ENCODE assay signal across 2 cellular contexts in the genomic region with DNA sequence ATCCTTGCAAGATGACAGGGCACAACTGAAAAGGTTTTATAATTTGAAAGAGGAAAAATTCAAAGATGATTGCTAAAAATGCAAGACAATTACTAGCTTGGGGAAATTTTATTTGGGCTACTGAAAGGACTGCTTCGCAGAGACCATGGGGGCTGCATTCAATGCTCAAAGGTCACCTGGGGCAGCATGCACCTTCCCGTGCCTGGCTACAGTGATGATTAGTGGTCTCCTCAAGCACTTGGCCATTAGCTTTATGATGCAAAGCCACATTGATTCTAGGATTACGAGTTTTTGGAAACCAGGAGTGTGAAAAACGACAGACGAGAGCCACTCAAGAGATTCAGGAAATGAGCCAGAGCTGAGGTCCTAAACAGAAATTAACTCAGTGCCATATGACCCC.
TF ChIP-seq lines count a peak whose summit lies in the region.

No MANE protein-coding gene starts in this region.

TF ChIP-seq in GM23338, 12 proteins besides CTCF, POLR2A, EP300 and RAD21 (continued from another document):
- TF ChIP-seq, protein P1, sequence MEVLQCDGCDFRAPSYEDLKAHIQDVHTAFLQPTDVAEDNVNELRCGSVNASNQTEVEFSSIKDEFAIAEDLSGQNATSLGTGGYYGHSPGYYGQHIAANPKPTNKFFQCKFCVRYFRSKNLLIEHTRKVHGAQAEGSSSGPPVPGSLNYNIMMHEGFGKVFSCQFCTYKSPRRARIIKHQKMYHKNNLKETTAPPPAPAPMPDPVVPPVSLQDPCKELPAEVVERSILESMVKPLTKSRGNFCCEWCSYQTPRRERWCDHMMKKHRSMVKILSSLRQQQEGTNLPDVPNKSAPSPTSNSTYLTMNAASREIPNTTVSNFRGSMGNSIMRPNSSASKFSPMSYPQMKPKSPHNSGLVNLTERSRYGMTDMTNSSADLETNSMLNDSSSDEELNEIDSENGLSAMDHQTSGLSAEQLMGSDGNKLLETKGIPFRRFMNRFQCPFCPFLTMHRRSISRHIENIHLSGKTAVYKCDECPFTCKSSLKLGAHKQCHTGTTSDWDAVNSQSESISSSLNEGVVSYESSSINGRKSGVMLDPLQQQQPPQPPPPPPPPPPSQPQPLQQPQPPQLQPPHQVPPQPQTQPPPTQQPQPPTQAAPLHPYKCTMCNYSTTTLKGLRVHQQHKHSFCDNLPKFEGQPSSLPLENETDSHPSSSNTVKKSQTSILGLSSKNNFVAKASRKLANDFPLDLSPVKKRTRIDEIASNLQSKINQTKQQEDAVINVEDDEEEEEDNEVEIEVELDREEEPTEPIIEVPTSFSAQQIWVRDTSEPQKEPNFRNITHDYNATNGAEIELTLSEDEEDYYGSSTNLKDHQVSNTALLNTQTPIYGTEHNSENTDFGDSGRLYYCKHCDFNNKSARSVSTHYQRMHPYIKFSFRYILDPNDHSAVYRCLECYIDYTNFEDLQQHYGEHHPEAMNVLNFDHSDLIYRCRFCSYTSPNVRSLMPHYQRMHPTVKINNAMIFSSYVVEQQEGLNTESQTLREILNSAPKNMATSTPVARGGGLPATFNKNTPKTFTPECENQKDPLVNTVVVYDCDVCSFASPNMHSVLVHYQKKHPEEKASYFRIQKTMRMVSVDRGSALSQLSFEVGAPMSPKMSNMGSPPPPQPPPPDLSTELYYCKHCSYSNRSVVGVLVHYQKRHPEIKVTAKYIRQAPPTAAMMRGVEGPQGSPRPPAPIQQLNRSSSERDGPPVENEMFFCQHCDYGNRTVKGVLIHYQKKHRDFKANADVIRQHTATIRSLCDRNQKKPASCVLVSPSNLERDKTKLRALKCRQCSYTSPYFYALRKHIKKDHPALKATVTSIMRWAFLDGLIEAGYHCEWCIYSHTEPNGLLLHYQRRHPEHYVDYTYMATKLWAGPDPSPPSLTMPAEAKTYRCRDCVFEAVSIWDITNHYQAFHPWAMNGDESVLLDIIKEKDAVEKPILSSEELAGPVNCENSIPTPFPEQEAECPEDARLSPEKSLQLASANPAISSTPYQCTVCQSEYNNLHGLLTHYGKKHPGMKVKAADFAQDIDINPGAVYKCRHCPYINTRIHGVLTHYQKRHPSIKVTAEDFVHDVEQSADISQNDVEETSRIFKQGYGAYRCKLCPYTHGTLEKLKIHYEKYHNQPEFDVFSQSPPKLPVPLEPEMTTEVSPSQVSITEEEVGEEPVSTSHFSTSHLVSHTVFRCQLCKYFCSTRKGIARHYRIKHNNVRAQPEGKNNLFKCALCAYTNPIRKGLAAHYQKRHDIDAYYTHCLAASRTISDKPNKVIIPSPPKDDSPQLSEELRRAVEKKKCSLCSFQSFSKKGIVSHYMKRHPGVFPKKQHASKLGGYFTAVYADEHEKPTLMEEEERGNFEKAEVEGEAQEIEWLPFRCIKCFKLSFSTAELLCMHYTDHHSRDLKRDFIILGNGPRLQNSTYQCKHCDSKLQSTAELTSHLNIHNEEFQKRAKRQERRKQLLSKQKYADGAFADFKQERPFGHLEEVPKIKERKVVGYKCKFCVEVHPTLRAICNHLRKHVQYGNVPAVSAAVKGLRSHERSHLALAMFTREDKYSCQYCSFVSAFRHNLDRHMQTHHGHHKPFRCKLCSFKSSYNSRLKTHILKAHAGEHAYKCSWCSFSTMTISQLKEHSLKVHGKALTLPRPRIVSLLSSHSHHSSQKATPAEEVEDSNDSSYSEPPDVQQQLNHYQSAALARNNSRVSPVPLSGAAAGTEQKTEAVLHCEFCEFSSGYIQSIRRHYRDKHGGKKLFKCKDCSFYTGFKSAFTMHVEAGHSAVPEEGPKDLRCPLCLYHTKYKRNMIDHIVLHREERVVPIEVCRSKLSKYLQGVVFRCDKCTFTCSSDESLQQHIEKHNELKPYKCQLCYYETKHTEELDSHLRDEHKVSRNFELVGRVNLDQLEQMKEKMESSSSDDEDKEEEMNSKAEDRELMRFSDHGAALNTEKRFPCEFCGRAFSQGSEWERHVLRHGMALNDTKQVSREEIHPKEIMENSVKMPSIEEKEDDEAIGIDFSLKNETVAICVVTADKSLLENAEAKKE (CRISPR knock-in tag; IDR thresholded peaks at IDR 0.05), result peak; percentile 96
TF ChIP-seq in GM23338: peak in this region for 2.

TF ChIP-seq in WTC11, 78 proteins besides CTCF, POLR2A, EP300 and RAD21 (continued from another document):
- TF ChIP-seq, protein P2, sequence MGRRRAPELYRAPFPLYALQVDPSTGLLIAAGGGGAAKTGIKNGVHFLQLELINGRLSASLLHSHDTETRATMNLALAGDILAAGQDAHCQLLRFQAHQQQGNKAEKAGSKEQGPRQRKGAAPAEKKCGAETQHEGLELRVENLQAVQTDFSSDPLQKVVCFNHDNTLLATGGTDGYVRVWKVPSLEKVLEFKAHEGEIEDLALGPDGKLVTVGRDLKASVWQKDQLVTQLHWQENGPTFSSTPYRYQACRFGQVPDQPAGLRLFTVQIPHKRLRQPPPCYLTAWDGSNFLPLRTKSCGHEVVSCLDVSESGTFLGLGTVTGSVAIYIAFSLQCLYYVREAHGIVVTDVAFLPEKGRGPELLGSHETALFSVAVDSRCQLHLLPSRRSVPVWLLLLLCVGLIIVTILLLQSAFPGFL (CRISPR knock-in tag; IDR thresholded peaks at IDR 0.05; ENCODE audit: borderline replicate concordance), result no peak
- TF ChIP-seq NFE2L1 (CRISPR knock-in tag; IDR thresholded peaks at IDR 0.05), result no peak
- TF ChIP-seq MAX (CRISPR knock-in tag; IDR thresholded peaks at IDR 0.05), result 0 out of 2 replicates have a peak, but pooled peaks have one; percentile 39
- TF ChIP-seq TEAD1 (CRISPR knock-in tag; IDR thresholded peaks at IDR 0.05), result peak; percentile 65; the same call in 1 of the 2 replicates
